26 cellular contexts compared by ENCODE assay signal in genomic region chr5:129363991-129364390, GRCh38.
DNase-seq lines count a peak whose midpoint lies in the region; TF ChIP-seq lines count a peak whose summit lies in the region.
"Had no signal": no experiment of that assay in that cellular context is flagged by ENCODE, and none has a peak within 500 bp of the region (broad histone marks: within the 10 kb centered on the region; RNA-seq: fewer than 3 reads in every experiment).

No MANE protein-coding gene starts in this region.

- TF ChIP-seq CTCF in type B pancreatic cell (conservative IDR thresholded peaks at IDR 0.05): no peak

- peak overlapping the region; percentile 26 for H3K4me3 Mint-ChIP-seq in type B pancreatic cell
- H3K4me3 Mint-ChIP-seq: B cell; CD14-positive monocyte; CD4-positive, alpha-beta memory T cell; CD4-positive, alpha-beta T cell; CD4-positive, CD25-positive, alpha-beta regulatory T cell; CD8-positive, alpha-beta memory T cell; CD8-positive, alpha-beta T cell had no signal

- H3K9me3 Mint-ChIP-seq in type B pancreatic cell: no peaks in the 10 kb centered on the region

- DNase-seq in SIG-M5 treated with dmso at 0.1 percent for 504 hours (lab: John Stamatoyannopoulos, UW; ENCODE audit: unreplicated experiment): peak; percentile 19
- DNase-seq in SIG-M5 (lab: John Stamatoyannopoulos, UW): no peak
- DNase-seq in type B pancreatic cell (ENCODE audit: extremely low spot score, unreplicated experiment): no peak
- no peak for DNase-seq in islet precursor cell
- DNase-seq: 8988T; ACHN; AML-193; BE2C; C1 segment of cervical spinal cord; Caco-2; Calu3; CD4-positive, alpha-beta memory T cell; CD4-positive, alpha-beta T cell; CD4-positive, CD25-positive, alpha-beta regulatory T cell; CD8-positive, alpha-beta memory T cell; CD8-positive, alpha-beta T cell; COR-L47; DMS 273 treated with DMSO at 0.1 percent for 48 hours; DMS153; DMS53; DMS79; DMS79 treated with DMSO at 0.1 percent for 48 hours; DND-41; EL had no signal

- no peak overlapping the region for H3K27ac Mint-ChIP-seq in type B pancreatic cell
- H3K27ac Mint-ChIP-seq: B cell; CD14-positive monocyte; CD4-positive, alpha-beta memory T cell; CD4-positive, alpha-beta T cell; CD4-positive, CD25-positive, alpha-beta regulatory T cell; CD8-positive, alpha-beta memory T cell; CD8-positive, alpha-beta T cell had no signal

- H3K36me3 Mint-ChIP-seq in type B pancreatic cell: no peaks in the 10 kb centered on the region
- H3K36me3 Mint-ChIP-seq: CD14-positive monocyte; CD4-positive, alpha-beta memory T cell; CD4-positive, CD25-positive, alpha-beta regulatory T cell; CD8-positive, alpha-beta T cell had no signal

- no peaks in the 10 kb centered on the region for H3K4me1 Mint-ChIP-seq in type B pancreatic cell (ENCODE audit: unreplicated experiment)
- H3K4me1 Mint-ChIP-seq: B cell; CD4-positive, alpha-beta memory T cell; CD4-positive, CD25-positive, alpha-beta regulatory T cell; CD8-positive, alpha-beta memory T cell had no signal

- H3K27me3 Mint-ChIP-seq in type B pancreatic cell: no peaks in the 10 kb centered on the region
- H3K27me3 Mint-ChIP-seq: B cell; CD4-positive, alpha-beta memory T cell; CD4-positive, alpha-beta T cell; CD4-positive, CD25-positive, alpha-beta regulatory T cell; CD8-positive, alpha-beta memory T cell had no signal
